In the genomic region with DNA sequence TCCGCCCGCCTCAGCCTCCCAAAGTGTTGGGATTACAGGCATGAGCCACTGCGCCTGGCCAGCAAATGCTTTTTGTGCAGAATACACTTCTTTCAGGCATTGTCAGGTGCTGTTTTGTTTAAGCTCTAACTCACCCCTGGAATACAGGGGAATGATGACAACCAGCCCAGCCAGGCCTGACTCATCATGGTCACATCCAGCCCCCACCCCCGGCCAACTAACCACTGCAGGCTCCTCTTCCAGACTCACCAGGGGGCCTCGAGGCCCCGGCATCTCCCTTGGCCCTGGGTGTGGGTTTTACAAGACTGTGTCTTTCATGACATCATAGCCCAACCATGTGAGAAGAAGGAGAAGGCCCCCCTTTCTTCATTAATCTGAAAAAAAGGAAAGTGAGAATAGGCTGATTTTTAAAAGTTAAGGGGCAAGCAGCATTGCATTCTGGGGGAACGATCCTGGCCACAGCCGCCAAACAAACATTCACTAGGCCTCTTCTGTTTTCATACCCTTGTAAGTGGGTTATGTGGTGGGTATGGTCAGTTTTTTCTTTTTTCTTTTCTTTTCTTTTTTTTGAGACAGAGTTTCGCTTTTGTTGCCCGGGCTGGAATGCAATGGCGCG, we compare ENCODE assay signal across 9 cellular contexts. TPM values are rescaled to one million over a fixed set of nuclear protein-coding genes. Genes with fewer than 3 reads are reported as not detected.
A peak's percentile ranks its signal among the peaks of the same experiment; 100 is the strongest.
DNase-seq lines count a peak whose midpoint lies in the region; ATAC-seq and TF ChIP-seq lines count a peak whose summit lies in the region.
"Had no signal": no experiment of that assay in that cellular context is flagged by ENCODE, and none has a peak within 500 bp of the region (broad histone marks: within the 10 kb centered on the region; RNA-seq: fewer than 3 reads in every experiment).

No MANE protein-coding gene starts in this region.

- H3K4me1 Mint-ChIP-seq in natural killer cell: no peaks in the 10 kb centered on the region
- H3K4me1 Mint-ChIP-seq in stimulated activated memory B cell treated with anti-CD40 and anti-IgM and Interleukin-4, amounts not matched to agents 10 μg/mL and 1 μg/mL and 100 μg/mL, for 72 hours: no peaks in the 10 kb centered on the region

- H3K4me3 ChIP-seq in epithelial cell of esophagus (ENCODE audit: low read length): no peak overlapping the region

- TF ChIP-seq POLR2A in GM18505 (IDR thresholded peaks at IDR 0.05; ENCODE audit: borderline replicate concordance, extremely low read depth, insufficient read depth, insufficient read length): no peak

- in situ Hi-C loops in Caki2 (cut with HindIII; ENCODE audit: low pct_unique_long_range_greater_than_20kb, low sequenced_read_pairs): no loop called here

- H3K4me3 Mint-ChIP-seq in natural killer cell: no peak overlapping the region
- no peak overlapping the region for H3K4me3 Mint-ChIP-seq in stimulated activated memory B cell treated with anti-CD40 and anti-IgM and Interleukin-4, amounts not matched to agents 10 μg/mL and 1 μg/mL and 100 μg/mL, for 72 hours
- H3K4me3 Mint-ChIP-seq: memory B cell had no signal

- intact Hi-C loops in natural killer cell (cut with micrococcal nuclease): no loop called here

- H3K36me3 Mint-ChIP-seq in natural killer cell: no peaks in the 10 kb centered on the region
- H3K36me3 Mint-ChIP-seq in stimulated activated memory B cell treated with anti-CD40 and anti-IgM and Interleukin-4, amounts not matched to agents 10 μg/mL and 1 μg/mL and 100 μg/mL, for 72 hours: no peaks in the 10 kb centered on the region

- TF ChIP-seq CTCF in epithelial cell of esophagus (IDR thresholded peaks at IDR 0.05; ENCODE audit: insufficient read depth, low read depth, low read length, missing control alignments) (no peak), natural killer cell (IDR thresholded peaks at IDR 0.05) (no peak)

- no peaks in the 10 kb centered on the region for H3K9me3 Mint-ChIP-seq in natural killer cell
- no peaks in the 10 kb centered on the region for H3K9me3 Mint-ChIP-seq in stimulated activated memory B cell treated with anti-CD40 and anti-IgM and Interleukin-4, amounts not matched to agents 10 μg/mL and 1 μg/mL and 100 μg/mL, for 72 hours
- H3K9me3 Mint-ChIP-seq: memory B cell had no signal

- peaks cover 0 to 2% of the 10 kb centered on the region in 2 donors for H3K27me3 Mint-ChIP-seq in natural killer cell (ENCODE audit: low read depth in 2 of 2)
- H3K27me3 Mint-ChIP-seq in stimulated activated memory B cell treated with anti-CD40 and anti-IgM and Interleukin-4, amounts not matched to agents 10 μg/mL and 1 μg/mL and 100 μg/mL, for 72 hours: peaks cover 9% of the 10 kb centered on the region

- H3K27ac Mint-ChIP-seq in natural killer cell: no peak overlapping the region
- no peak overlapping the region for H3K27ac Mint-ChIP-seq in stimulated activated memory B cell treated with anti-CD40 and anti-IgM and Interleukin-4, amounts not matched to agents 10 μg/mL and 1 μg/mL and 100 μg/mL, for 72 hours
- H3K27ac Mint-ChIP-seq: memory B cell had no signal

- peak in 2 of 3 donors; percentile 50 to 66 for ATAC-seq in natural killer cell
- no peak for ATAC-seq in GM18505 (IDR thresholded peaks at IDR 0.05; ENCODE audit: unreplicated experiment)
- ATAC-seq in stimulated activated memory B cell treated with anti-CD40 and anti-IgM and Interleukin-4, amounts not matched to agents 10 μg/mL and 1 μg/mL and 100 μg/mL, for 72 hours: no peak

- DNase-seq in Caki2 (ENCODE audit: low read depth) (peak; percentile 90), NCI-H69 (lab: John Stamatoyannopoulos, UW) (peak; percentile 47), epithelial cell of esophagus (ENCODE audit: low read depth) (peak; percentile 90), natural killer cell (no peak), medulla oblongata (ENCODE audit: extremely low spot score) (no peak)
- no peak for DNase-seq in activated effector memory CD4-positive, alpha-beta T cell treated with Interleukin-2 at 50 U/mL for 16 hours

RNA-seq across cellular contexts. Expression of a gene that starts 35.6 kb away (rescaled TPM):
- total RNA-seq in Caki2 (2014; rRNA removed; shearing (Covaris generic); ENCODE audit: low replicate concordance): 4.3 and 14.9 TPM in 2 replicates
- not detected for total RNA-seq in natural killer cell

RNA-seq across cellular contexts. Expression of a gene that starts 40.8 kb away (rescaled TPM):
- not detected in 2 replicates for total RNA-seq in Caki2 (2014; rRNA removed; shearing (Covaris generic); ENCODE audit: low replicate concordance)
- not detected for total RNA-seq in natural killer cell

RNA-seq across cellular contexts. Expression of a gene that starts 41.4 kb away (rescaled TPM):
- total RNA-seq in Caki2 (2014; rRNA removed; shearing (Covaris generic); ENCODE audit: low replicate concordance): 0.64 and 1.3 TPM in 2 replicates
- total RNA-seq in natural killer cell: under 1 TPM; 0.07 to 0.75 (median 0.49) TPM

RNA-seq across cellular contexts. Expression of a gene that starts 49.2 kb away (rescaled TPM):
- total RNA-seq in Caki2 (2014; rRNA removed; shearing (Covaris generic); ENCODE audit: low replicate concordance): 1,626 and 1,845 TPM in 2 replicates
- 100 to 1,000 TPM; 716 to 896 (median 795) TPM for total RNA-seq in natural killer cell

RNA-seq across cellular contexts. Expression of a gene that starts 49.4 kb away (rescaled TPM):
- total RNA-seq in Caki2 (2014; rRNA removed; shearing (Covaris generic); ENCODE audit: low replicate concordance): 25.7 and 37.3 TPM in 2 replicates
- 100 to 1,000 TPM; 131 to 169 (median 139) TPM for total RNA-seq in natural killer cell

Comparison
In these comparisons a context has a peak if more than half of its experiments do, and no peak if none do; other contexts are left out.
1. DNase-seq: peak in Caki2 (single experiment), NCI-H69 (single experiment) and epithelial cell of esophagus (single experiment); none in natural killer cell (single experiment), medulla oblongata (single experiment) and activated effector memory CD4-positive, alpha-beta T cell treated with Interleukin-2 at 50 U/mL for 16 hours (single experiment).
2. ATAC-seq: peak in natural killer cell (2 of 3); none in GM18505 (single experiment) and stimulated activated memory B cell treated with anti-CD40 and anti-IgM and Interleukin-4, amounts not matched to agents 10 μg/mL and 1 μg/mL and 100 μg/mL, for 72 hours (single experiment).